Comparison of ENCODE assay signal across 12 cellular contexts in genomic region chr6:159754959-159755914, GRCh38. TPM values are rescaled to one million over a fixed set of nuclear protein-coding genes. Genes with fewer than 3 reads are reported as not detected.
A peak's percentile ranks its signal among the peaks of the same experiment; 100 is the strongest.
DNase-seq lines count a peak whose midpoint lies in the region; ATAC-seq and TF ChIP-seq lines count a peak whose summit lies in the region.
"Had no signal": no experiment of that assay in that cellular context is flagged by ENCODE, and none has a peak within 500 bp of the region (broad histone marks: within the 10 kb centered on the region; RNA-seq: fewer than 3 reads in every experiment).

No MANE protein-coding gene starts in this region.

- CTCF ChIA-PET in activated naive CD4-positive, alpha-beta T cell treated with anti-CD3 and anti-CD28 coated beads for 36 hours (lab: Charles Lee) = no interaction called here
- CTCF ChIA-PET in WTC11 (lab: Charles Lee) = no interaction called here

- peaks cover 0 to 70% (median 5%) of the 10 kb centered on the region in 3 donors for H3K36me3 ChIP-seq in Peyer's patch

- H3K9me3 Mint-ChIP-seq in activated naive CD4-positive, alpha-beta T cell treated with anti-CD3 and anti-CD28 coated beads for 36 hours = no peaks in the 10 kb centered on the region
- H3K9me3 Mint-ChIP-seq in activated naive CD4-positive, alpha-beta T cell treated with anti-CD3 and anti-CD28 coated beads, Interleukin-2, amount 50 U/mL, for 72 hours = no peaks in the 10 kb centered on the region
- no peaks in the 10 kb centered on the region for H3K9me3 Mint-ChIP-seq in WTC11
- H3K9me3 Mint-ChIP-seq in stimulated activated naive B cell treated with anti-CD40 and anti-IgM and Interleukin-4, amounts not matched to agents 10 μg/mL and 1 μg/mL and 100 μg/mL, for 72 hours = no peaks in the 10 kb centered on the region

- H3K27ac Mint-ChIP-seq in activated naive CD4-positive, alpha-beta T cell treated with anti-CD3 and anti-CD28 coated beads for 36 hours = peak overlapping the region; percentile 28
- peak overlapping the region in 1 of 2 donors; percentile 95 for H3K27ac Mint-ChIP-seq in activated naive CD4-positive, alpha-beta T cell treated with anti-CD3 and anti-CD28 coated beads, Interleukin-2, amount 50 U/mL, for 72 hours
- peak overlapping the region; percentile 67 for H3K27ac Mint-ChIP-seq in WTC11
- peak overlapping the region; percentile 51 for H3K27ac Mint-ChIP-seq in stimulated activated naive B cell treated with anti-CD40 and anti-IgM and Interleukin-4, amounts not matched to agents 10 μg/mL and 1 μg/mL and 100 μg/mL, for 72 hours

- H3K27ac ChIP-seq in Peyer's patch = no peak overlapping the region

- no peaks in the 10 kb centered on the region for H3K27me3 ChIP-seq in Peyer's patch
- H3K27me3 ChIP-seq: upper lobe of left lung had no signal

- no peak overlapping the region for H3K4me3 ChIP-seq in Peyer's patch
- H3K4me3 ChIP-seq: lung, upper lobe of left lung had no signal

- no peaks in the 10 kb centered on the region for H3K9me3 ChIP-seq in Peyer's patch
- H3K9me3 ChIP-seq: upper lobe of left lung had no signal

- no peak overlapping the region for H3K4me3 Mint-ChIP-seq in activated naive CD4-positive, alpha-beta T cell treated with anti-CD3 and anti-CD28 coated beads for 36 hours
- no peak overlapping the region for H3K4me3 Mint-ChIP-seq in WTC11
- no peak overlapping the region for H3K4me3 Mint-ChIP-seq in stimulated activated naive B cell treated with anti-CD40 and anti-IgM and Interleukin-4, amounts not matched to agents 10 μg/mL and 1 μg/mL and 100 μg/mL, for 72 hours

- peaks cover 18% of the 10 kb centered on the region for H3K4me1 Mint-ChIP-seq in activated naive CD4-positive, alpha-beta T cell treated with anti-CD3 and anti-CD28 coated beads for 36 hours (ENCODE audit: low read depth)
- peaks cover 12% of the 10 kb centered on the region for H3K4me1 Mint-ChIP-seq in WTC11
- H3K4me1 Mint-ChIP-seq in stimulated activated naive B cell treated with anti-CD40 and anti-IgM and Interleukin-4, amounts not matched to agents 10 μg/mL and 1 μg/mL and 100 μg/mL, for 72 hours = peaks cover 6 to 23% of the 10 kb centered on the region in 2 donors

- no peak for ATAC-seq in activated naive CD4-positive, alpha-beta T cell treated with anti-CD3 and anti-CD28 coated beads, Interleukin-2, amount 50 U/mL, for 72 hours
- peak; percentile 19 for ATAC-seq in WTC11
- no peak for ATAC-seq in stimulated activated naive B cell treated with anti-CD40 and anti-IgM and Interleukin-4, amounts not matched to agents 10 μg/mL and 1 μg/mL and 100 μg/mL, for 72 hours (replicated peaks)
- ATAC-seq: right cardiac atrium had no signal

- DNase-seq in activated naive CD4-positive, alpha-beta T cell treated with anti-CD3 and anti-CD28 coated beads for 36 hours = no peak
- DNase-seq in activated naive CD4-positive, alpha-beta T cell treated with anti-CD3 and anti-CD28 coated beads, Interleukin-2, amount 50 U/mL, for 72 hours (ENCODE audit: low spot score in 2 of 2) = no peak
- no peak for DNase-seq in WTC11 (ENCODE audit: low spot score)
- DNase-seq in globus pallidus (ENCODE audit: low spot score) = peak; percentile 13
- DNase-seq in stimulated activated naive B cell treated with anti-CD40 and anti-IgM and Interleukin-4, amounts not matched to agents 10 μg/mL and 1 μg/mL and 100 μg/mL, for 72 hours = no peak
- DNase-seq in iPS-NIHi7 (ENCODE audit: extremely low spot score) = no peak
- no peak for DNase-seq in Peyer's patch
- no peak for DNase-seq in foreskin melanocyte
- DNase-seq: RPMI8226, upper lobe of left lung had no signal

- no peak for TF ChIP-seq POLR2A in Peyer's patch (IDR thresholded peaks at IDR 0.05)

- no peaks in the 10 kb centered on the region for H3K4me1 ChIP-seq in Peyer's patch

- peaks cover 49% of the 10 kb centered on the region for H3K36me3 Mint-ChIP-seq in activated naive CD4-positive, alpha-beta T cell treated with anti-CD3 and anti-CD28 coated beads for 36 hours (ENCODE audit: low read depth)
- H3K36me3 Mint-ChIP-seq in activated naive CD4-positive, alpha-beta T cell treated with anti-CD3 and anti-CD28 coated beads, Interleukin-2, amount 50 U/mL, for 72 hours = peaks cover 21 to 36% of the 10 kb centered on the region in 2 donors
- peaks cover 72% of the 10 kb centered on the region for H3K36me3 Mint-ChIP-seq in WTC11
- H3K36me3 Mint-ChIP-seq in stimulated activated naive B cell treated with anti-CD40 and anti-IgM and Interleukin-4, amounts not matched to agents 10 μg/mL and 1 μg/mL and 100 μg/mL, for 72 hours = peaks cover 34 to 50% of the 10 kb centered on the region in 2 donors

- no peaks in the 10 kb centered on the region for H3K27me3 Mint-ChIP-seq in activated naive CD4-positive, alpha-beta T cell treated with anti-CD3 and anti-CD28 coated beads for 36 hours (ENCODE audit: low read depth)
- H3K27me3 Mint-ChIP-seq in WTC11 (ENCODE audit: low read depth) = no peaks in the 10 kb centered on the region
- H3K27me3 Mint-ChIP-seq in stimulated activated naive B cell treated with anti-CD40 and anti-IgM and Interleukin-4, amounts not matched to agents 10 μg/mL and 1 μg/mL and 100 μg/mL, for 72 hours = no peaks in the 10 kb centered on the region

- POLR2A ChIA-PET in WTC11 (lab: Charles Lee) = no interaction called here

- TF ChIP-seq CTCF in WTC11 (IDR thresholded peaks at IDR 0.05) = no peak
- no peak for TF ChIP-seq CTCF in Peyer's patch (IDR thresholded peaks at IDR 0.05)

- intact Hi-C loops in activated naive CD4-positive, alpha-beta T cell treated with anti-CD3 and anti-CD28 coated beads for 36 hours (cut with micrococcal nuclease) = loop anchor here (5.0 kb wide), 1 partner anchor 32 kb away; the partner anchor contains the start of gene TCP1

TF ChIP-seq in WTC11, 78 proteins besides CTCF, POLR2A, EP300 and RAD21 (continues in another document):
- TF ChIP-seq ZNF232 (CRISPR knock-in tag; IDR thresholded peaks at IDR 0.05) (no peak), AFF4 (CRISPR knock-in tag; IDR thresholded peaks at IDR 0.05; ENCODE audit: borderline replicate concordance) (no peak)

RNA-seq across cellular contexts. Expression of gene ACAT2, which starts 6.6 kb away (rescaled TPM):
- total RNA-seq in activated naive CD4-positive, alpha-beta T cell treated with anti-CD3 and anti-CD28 coated beads for 36 hours = 10 to 100 TPM; 84.9 to 92.4 TPM
- total RNA-seq in activated naive CD4-positive, alpha-beta T cell treated with anti-CD3 and anti-CD28 coated beads, Interleukin-2, amount 50 U/mL, for 72 hours = 100 to 1,000 TPM in 1 of 2 donors, 10 to 100 TPM in 1; 78.9 to 113 TPM
- total RNA-seq in WTC11 (2021) (96.1 to 138 TPM (median 98.7 TPM) in 3 replicates), Peyer's patch (10 to 100 TPM in 3 of 4 donors, 1 to 10 TPM in 1; 6.6 to 22.2 (median 16.5) TPM)

RNA-seq across cellular contexts. Expression of gene WTAP, which starts 27.9 kb away (rescaled TPM):
- 10 to 100 TPM; 87.5 to 91.6 TPM for total RNA-seq in activated naive CD4-positive, alpha-beta T cell treated with anti-CD3 and anti-CD28 coated beads for 36 hours
- total RNA-seq in activated naive CD4-positive, alpha-beta T cell treated with anti-CD3 and anti-CD28 coated beads, Interleukin-2, amount 50 U/mL, for 72 hours = 10 to 100 TPM; 89.9 to 94.3 TPM
- total RNA-seq in WTC11 (2021) (88.8 to 92.7 TPM (median 91.9 TPM) in 3 replicates), Peyer's patch (100 to 1,000 TPM in 1 of 4 donors, 10 to 100 TPM in 3; 65.0 to 105 (median 88.5) TPM)

RNA-seq across cellular contexts. Expression of gene TCP1, which starts 34.2 kb away (rescaled TPM):
- 100 to 1,000 TPM; 420 to 425 TPM for total RNA-seq in activated naive CD4-positive, alpha-beta T cell treated with anti-CD3 and anti-CD28 coated beads for 36 hours
- total RNA-seq in activated naive CD4-positive, alpha-beta T cell treated with anti-CD3 and anti-CD28 coated beads, Interleukin-2, amount 50 U/mL, for 72 hours = 100 to 1,000 TPM; 378 to 626 TPM
- total RNA-seq in WTC11 (2021) (293 to 388 TPM (median 301 TPM) in 3 replicates), Peyer's patch (100 to 1,000 TPM in 3 of 4 donors, 10 to 100 TPM in 1; 68.8 to 233 (median 135) TPM)

RNA-seq across cellular contexts. Expression of gene MRPL18, which starts 35.0 kb away (rescaled TPM):
- total RNA-seq in activated naive CD4-positive, alpha-beta T cell treated with anti-CD3 and anti-CD28 coated beads for 36 hours = 10 to 100 TPM; 65.1 to 75.8 TPM
- 10 to 100 TPM; 95.2 to 97.4 TPM for total RNA-seq in activated naive CD4-positive, alpha-beta T cell treated with anti-CD3 and anti-CD28 coated beads, Interleukin-2, amount 50 U/mL, for 72 hours
- 81.8 to 95.2 TPM (median 83.0 TPM) in 3 replicates for total RNA-seq in WTC11 (2021)
- 10 to 100 TPM; 25.1 to 58.5 (median 35.7) TPM for total RNA-seq in Peyer's patch

RNA-seq across cellular contexts. Expression of gene PNLDC1, which starts 44.8 kb away (rescaled TPM):
- under 1 TPM in 1 of 2 experiments, not detected in 1; 0.40 TPM for total RNA-seq in activated naive CD4-positive, alpha-beta T cell treated with anti-CD3 and anti-CD28 coated beads for 36 hours
- total RNA-seq in activated naive CD4-positive, alpha-beta T cell treated with anti-CD3 and anti-CD28 coated beads, Interleukin-2, amount 50 U/mL, for 72 hours = under 1 TPM; 0.35 to 0.80 TPM
- total RNA-seq in WTC11 (2021) (0.16 to 0.39 TPM (median 0.34 TPM) in 3 replicates), Peyer's patch (not detected)
